ENCODE assay signal across 8 cellular contexts in genomic region chr2:181457741-181458425, GRCh38. TPM values are rescaled to one million over a fixed set of nuclear protein-coding genes. Genes with fewer than 3 reads are reported as not detected.
DNase-seq lines count a peak whose midpoint lies in the region; ATAC-seq and TF ChIP-seq lines count a peak whose summit lies in the region.

No MANE protein-coding gene starts in this region.

- no peak for TF ChIP-seq CTCF in GM12865 (IDR thresholded peaks at IDR 0.05; ENCODE audit: insufficient read depth, low read depth, low read length, missing control alignments)
- no peak for TF ChIP-seq CTCF in progenitor cell of endocrine pancreas (IDR thresholded peaks at IDR 0.05; ENCODE audit: unreplicated experiment)

- no peaks in the 10 kb centered on the region for H3K36me3 ChIP-seq in NT2/D1 (ENCODE audit: insufficient read depth, insufficient read length, low read length)

- H3K4me3 ChIP-seq in GM12865 (ENCODE audit: low read depth, low read length): peak overlapping the region; percentile 95
- H3K4me3 ChIP-seq in NT2/D1 (ENCODE audit: insufficient read length, low read depth): peak overlapping the region; percentile 78

- peaks cover 4% of the 10 kb centered on the region for H3K4me1 Mint-ChIP-seq in progenitor cell of endocrine pancreas (ENCODE audit: low read depth)

- DNase-seq in GM12865 (ENCODE audit: low read depth) (peak; percentile 84), NT2/D1 (ENCODE audit: low read depth, low spot score) (peak; percentile 9), glomerular visceral epithelial cell (ENCODE audit: extremely low spot score) (peak; percentile 27), progenitor cell of endocrine pancreas (ENCODE audit: low spot score, unreplicated experiment) (peak; percentile 10), RKO (ENCODE audit: low spot score) (no peak), NCI-H1105 (lab: John Stamatoyannopoulos, UW) (no peak)
- DNase-seq in activated T-helper 1 cell treated with anti-CD3 and anti-CD28 coated beads, Interleukin-2, amount 50 U/mL, for 16 hours (ENCODE audit: low read depth in 1 of 2, low spot score in 1 of 2): peak; percentile 34 to 45

- peaks cover 75% of the 10 kb centered on the region for H3K27me3 Mint-ChIP-seq in progenitor cell of endocrine pancreas

- no peaks in the 10 kb centered on the region for H3K9me3 ChIP-seq in NT2/D1 (ENCODE audit: insufficient read depth, low read length)

- H3K9me3 Mint-ChIP-seq in progenitor cell of endocrine pancreas (ENCODE audit: low read depth): no peaks in the 10 kb centered on the region

- no peak overlapping the region for H3K27ac Mint-ChIP-seq in progenitor cell of endocrine pancreas

- H3K4me1 ChIP-seq in NT2/D1 (ENCODE audit: insufficient read depth, insufficient read length): peaks cover 2% of the 10 kb centered on the region

- peak overlapping the region; percentile 71 for H3K4me3 Mint-ChIP-seq in progenitor cell of endocrine pancreas (ENCODE audit: low read depth)

- peak; percentile 31 for ATAC-seq in HG02763 (IDR thresholded peaks at IDR 0.05; ENCODE audit: unreplicated experiment)

- peak overlapping the region; percentile 85 for H3K9ac ChIP-seq in NT2/D1 (ENCODE audit: insufficient read length, low read depth)

- H3K36me3 Mint-ChIP-seq in progenitor cell of endocrine pancreas (ENCODE audit: insufficient read depth): no peaks in the 10 kb centered on the region

- H3K27me3 ChIP-seq in NT2/D1 (ENCODE audit: insufficient read depth, insufficient read length): peaks cover 39% of the 10 kb centered on the region

RNA-seq across cellular contexts. Expression of gene ITGA4, which starts 0.7 kb away (rescaled TPM):
- total RNA-seq in progenitor cell of endocrine pancreas: 0.96 and 1.5 TPM in 2 replicates

Comparison
In these comparisons a context has a peak if more than half of its experiments do, and no peak if none do; other contexts are left out.
1. DNase-seq: peak in GM12865 (single experiment), NT2/D1 (single experiment), activated T-helper 1 cell treated with anti-CD3 and anti-CD28 coated beads, Interleukin-2, amount 50 U/mL, for 16 hours (2 of 2), glomerular visceral epithelial cell (single experiment) and progenitor cell of endocrine pancreas (single experiment); none in RKO (single experiment) and NCI-H1105 (single experiment).